Comparison of ENCODE assay signal across 9 cellular contexts in the genomic region with DNA sequence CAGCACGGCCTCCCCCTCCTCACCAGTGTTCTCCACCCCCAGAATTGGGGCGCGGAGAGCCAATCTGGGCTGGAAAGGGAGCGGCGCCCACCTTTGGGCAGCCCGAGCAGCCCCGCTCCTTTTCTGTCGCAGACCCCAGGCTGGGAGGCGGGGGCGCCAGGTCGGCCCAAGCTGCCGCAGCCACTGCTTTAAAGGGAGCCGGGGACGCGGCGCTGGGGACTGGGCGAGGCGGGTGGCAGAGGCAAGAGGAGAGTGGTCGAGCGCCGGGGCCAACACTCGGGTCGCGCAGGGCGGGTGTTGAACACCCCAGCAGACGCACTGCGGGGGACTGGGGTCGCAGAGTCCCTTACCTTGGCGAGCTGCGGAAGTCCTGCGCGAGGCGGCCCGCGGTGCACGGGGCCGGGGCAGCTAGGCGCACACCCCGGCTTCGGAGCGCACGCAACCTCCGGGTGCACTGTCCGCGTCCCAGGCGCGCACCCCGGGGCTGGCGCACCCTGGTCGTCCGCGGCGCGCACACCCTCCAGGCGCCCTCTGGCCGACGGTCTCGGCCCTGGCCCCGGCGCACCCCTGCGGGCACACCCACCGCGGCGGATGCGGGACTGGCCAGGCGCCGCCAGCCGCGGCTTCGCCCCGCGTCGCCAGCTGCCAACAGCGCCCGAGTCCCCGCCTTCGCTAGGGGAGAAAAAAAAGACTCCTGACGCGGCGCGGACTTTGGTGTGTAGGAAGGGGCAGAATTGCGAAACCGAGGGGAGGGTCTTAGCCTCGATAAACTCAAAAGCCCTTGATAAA. TPM values are rescaled to one million over a fixed set of nuclear protein-coding genes. Genes with fewer than 3 reads are reported as not detected.
A peak's percentile ranks its signal among the peaks of the same experiment; 100 is the strongest.
DNase-seq lines count a peak whose midpoint lies in the region; ATAC-seq, FAIRE-seq and TF ChIP-seq lines count a peak whose summit lies in the region.
"Had no signal": no experiment of that assay in that cellular context is flagged by ENCODE, and none has a peak within 500 bp of the region (broad histone marks: within the 10 kb centered on the region; RNA-seq: fewer than 3 reads in every experiment).

A gene (minus strand): TSS at position 679 of the 789 bp plus-strand sequence. CDS start 37,870 bp downstream, outside the sequence.

- in situ Hi-C loops in ACHN (cut with HindIII; ENCODE audit: low pct_ligation_motif_present, low pct_unique_long_range_greater_than_20kb, low sequenced_read_pairs), result no loop called here

- ATAC-seq in esophagus mucosa (peak; percentile 49), HG02870 (IDR thresholded peaks at IDR 0.05; ENCODE audit: unreplicated experiment) (no peak)

- DNase-seq in AG10803 (ENCODE audit: low read depth) (no peak), M059J (ENCODE audit: low read depth) (peak; percentile 37), nephron progenitor cell (peak; percentile 61), ACHN (no peak), GM12892 (ENCODE audit: insufficient read length) (no peak), HCEC 1CT (no peak)
- DNase-seq: naive B cell had no signal

- peak within 1 kb of the TSS; percentile 39 for H3K4me3 ChIP-seq in AG10803 (ENCODE audit: low read length)

- no peak within 1 kb of the TSS for H3K27ac Mint-ChIP-seq in nephron progenitor cell

- FAIRE-seq in GM12892 (lab: Jason Lieb, UNC), result no peak

- peaks cover 80% of the 10 kb centered on the region for H3K27me3 Mint-ChIP-seq in nephron progenitor cell (ENCODE audit: low read depth, poor library complexity)

- no peak for TF ChIP-seq POLR2A in GM12892 (IDR thresholded peaks at IDR 0.05; ENCODE audit: low read depth, low read length)

- peak within 1 kb of the TSS; percentile 81 for H3K4me3 Mint-ChIP-seq in nephron progenitor cell

- H3K9me3 Mint-ChIP-seq in nephron progenitor cell, result peaks cover 11% of the 10 kb centered on the region
- H3K9me3 Mint-ChIP-seq: naive B cell had no signal

- H3K36me3 Mint-ChIP-seq in nephron progenitor cell (ENCODE audit: low read depth), result no peaks in the 10 kb centered on the region
- H3K36me3 Mint-ChIP-seq: naive B cell had no signal

- TF ChIP-seq CTCF in AG10803 (conservative IDR thresholded peaks at IDR 0.05; ENCODE audit: low read length) (no peak), nephron progenitor cell (IDR thresholded peaks at IDR 0.05) (no peak)

- H3K4me1 Mint-ChIP-seq in nephron progenitor cell, result peaks cover 40% of the 10 kb centered on the region

RNA-seq across cellular contexts. Expression of the gene that starts here (rescaled TPM):
- 21.4 and 27.2 TPM in 2 replicates for total RNA-seq in M059J (2014; rRNA removed; shearing (Covaris generic))
- not detected for total RNA-seq in esophagus mucosa
- polyA plus RNA-seq in GM12892 (2012; ENCODE audit: missing spikeins), result not detected

Comparison
In these comparisons a context has a peak if more than half of its experiments do, and no peak if none do; other contexts are left out.
1. RNA of the gene that starts here (total RNA-seq): 21.4 to 27.2 TPM in M059J; not detected in esophagus mucosa (single experiment); every median in the first group is over 10 times any median in the second.
2. Peak in ATAC-seq in esophagus mucosa; RNA of the gene not detected or under 1 TPM.
3. DNase-seq: peak in M059J (single experiment) and nephron progenitor cell (single experiment); none in AG10803 (single experiment), ACHN (single experiment), GM12892 (single experiment) and HCEC 1CT (single experiment).